Comparison of ENCODE assay signal across 8 cellular contexts in genomic region chr1:94092210-94092613, GRCh38.
DNase-seq lines count a peak whose midpoint lies in the region; ATAC-seq and FAIRE-seq lines count a peak whose summit lies in the region.

No MANE protein-coding gene starts in this region.

- peak; percentile 37 for DNase-seq in activated naive CD4-positive, alpha-beta T cell treated with anti-CD3 and anti-CD28 coated beads, Interleukin-2, amount 10 ng/mL, durations not matched to agents 7 days and 5 days
- no peak for DNase-seq in activated naive CD4-positive, alpha-beta T cell treated with anti-CD3 and anti-CD28 coated beads, Interleukin-2, amount 50 U/mL, for 16 hours
- DNase-seq in astrocyte of the hippocampus (ENCODE audit: low read depth, low spot score), result peak; percentile 81
- peak; percentile 82 for DNase-seq in left kidney (ENCODE audit: low read depth, low spot score)
- DNase-seq in urothelium cell line (ENCODE audit: low spot score), result peak; percentile 63
- no peak for DNase-seq in NCI-H1105 (lab: John Stamatoyannopoulos, UW)
- no peak for DNase-seq in NCI-H1694 (lab: John Stamatoyannopoulos, UW)

- peaks cover 32% of the 10 kb centered on the region for H3K4me1 Mint-ChIP-seq in activated naive CD4-positive, alpha-beta T cell treated with anti-CD3 and anti-CD28 coated beads, Interleukin-2, amount 10 ng/mL, durations not matched to agents 7 days and 5 days

- no peaks in the 10 kb centered on the region for H3K9me3 Mint-ChIP-seq in activated naive CD4-positive, alpha-beta T cell treated with anti-CD3 and anti-CD28 coated beads, Interleukin-2, amount 10 ng/mL, durations not matched to agents 7 days and 5 days

- H3K4me3 Mint-ChIP-seq in activated naive CD4-positive, alpha-beta T cell treated with anti-CD3 and anti-CD28 coated beads, Interleukin-2, amount 10 ng/mL, durations not matched to agents 7 days and 5 days, result peak overlapping the region; percentile 6

- peak overlapping the region; percentile 8 for H3K27ac Mint-ChIP-seq in activated naive CD4-positive, alpha-beta T cell treated with anti-CD3 and anti-CD28 coated beads, Interleukin-2, amount 10 ng/mL, durations not matched to agents 7 days and 5 days

- CTCF ChIA-PET in activated naive CD4-positive, alpha-beta T cell treated with anti-CD3 and anti-CD28 coated beads, Interleukin-2, amount 10 ng/mL, durations not matched to agents 7 days and 5 days (lab: Charles Lee), result no interaction called here

- peaks cover 30% of the 10 kb centered on the region for H3K27me3 Mint-ChIP-seq in activated naive CD4-positive, alpha-beta T cell treated with anti-CD3 and anti-CD28 coated beads, Interleukin-2, amount 10 ng/mL, durations not matched to agents 7 days and 5 days

- no peaks in the 10 kb centered on the region for H3K36me3 Mint-ChIP-seq in activated naive CD4-positive, alpha-beta T cell treated with anti-CD3 and anti-CD28 coated beads, Interleukin-2, amount 10 ng/mL, durations not matched to agents 7 days and 5 days

- ATAC-seq in GM19023 (IDR thresholded peaks at IDR 0.05; ENCODE audit: unreplicated experiment), result no peak

- FAIRE-seq in urothelium cell line (lab: Jason Lieb, UNC), result peak; percentile 81

Comparison
In these comparisons a context has a peak if more than half of its experiments do, and no peak if none do; other contexts are left out.
1. DNase-seq: peak in activated naive CD4-positive, alpha-beta T cell treated with anti-CD3 and anti-CD28 coated beads, Interleukin-2, amount 10 ng/mL, durations not matched to agents 7 days and 5 days (single experiment), astrocyte of the hippocampus (single experiment), left kidney (single experiment) and urothelium cell line (single experiment); none in activated naive CD4-positive, alpha-beta T cell treated with anti-CD3 and anti-CD28 coated beads, Interleukin-2, amount 50 U/mL, for 16 hours (single experiment), NCI-H1105 (single experiment) and NCI-H1694 (single experiment).